ENCODE assay signal across 12 cellular contexts in genomic region chr16:70638814-70639792, GRCh38. TPM values are rescaled to one million over a fixed set of nuclear protein-coding genes. Genes with fewer than 3 reads are reported as not detected.
DNase-seq lines count a peak whose midpoint lies in the region; ATAC-seq and TF ChIP-seq lines count a peak whose summit lies in the region.
"Had no signal": no experiment of that assay in that cellular context is flagged by ENCODE, and none has a peak within 500 bp of the region (broad histone marks: within the 10 kb centered on the region; RNA-seq: fewer than 3 reads in every experiment).

No MANE protein-coding gene starts in this region.

- no peaks in the 10 kb centered on the region for H3K9me3 Mint-ChIP-seq in osteocyte (ENCODE audit: unreplicated experiment)
- H3K9me3 Mint-ChIP-seq in activated CD8-positive, alpha-beta T cell treated with anti-CD3 and anti-CD28 coated beads for 36 hours, result no peaks in the 10 kb centered on the region
- H3K9me3 Mint-ChIP-seq: nephron progenitor cell had no signal

- H3K36me3 Mint-ChIP-seq in osteocyte (ENCODE audit: unreplicated experiment), result no peaks in the 10 kb centered on the region
- H3K36me3 Mint-ChIP-seq in activated CD8-positive, alpha-beta T cell treated with anti-CD3 and anti-CD28 coated beads for 36 hours (ENCODE audit: low read depth), result no peaks in the 10 kb centered on the region

- intact Hi-C loops in activated CD8-positive, alpha-beta T cell treated with anti-CD3 and anti-CD28 coated beads for 36 hours (cut with micrococcal nuclease), result no loop called here

- DNase-seq in AG10803 (ENCODE audit: low read depth) (peak; percentile 58), SK-MEL-5 (ENCODE audit: low read depth, low spot score) (peak; percentile 16), foreskin fibroblast (peak; percentile 75 to 90), osteocyte (ENCODE audit: extremely low spot score, unreplicated experiment) (no peak), NCI-H2081 (lab: John Stamatoyannopoulos, UW) (no peak), GM19238 (ENCODE audit: insufficient read length, low spot score) (no peak)
- DNase-seq in activated CD8-positive, alpha-beta T cell treated with anti-CD3 and anti-CD28 coated beads for 36 hours, result no peak
- DNase-seq: activated CD8-positive, alpha-beta T cell treated with anti-CD3 and anti-CD28 coated beads, Interleukin-2, amount 10 ng/mL, durations not matched to agents 7 days and 5 days; NCI-H226; nephron progenitor cell had no signal

- no peak for ATAC-seq in GM21526 (IDR thresholded peaks at IDR 0.05; ENCODE audit: low FRiP score, unreplicated experiment)
- ATAC-seq in activated CD8-positive, alpha-beta T cell treated with anti-CD3 and anti-CD28 coated beads for 36 hours, result no peak
- ATAC-seq: activated CD8-positive, alpha-beta T cell treated with anti-CD3 and anti-CD28 coated beads, Interleukin-2, amount 10 ng/mL, durations not matched to agents 7 days and 5 days had no signal

- peak overlapping the region; percentile 78 for H3K27ac Mint-ChIP-seq in osteocyte (ENCODE audit: unreplicated experiment)
- no peak overlapping the region for H3K27ac Mint-ChIP-seq in activated CD8-positive, alpha-beta T cell treated with anti-CD3 and anti-CD28 coated beads for 36 hours
- H3K27ac Mint-ChIP-seq: activated CD8-positive, alpha-beta T cell treated with anti-CD3 and anti-CD28 coated beads, Interleukin-2, amount 10 ng/mL, durations not matched to agents 7 days and 5 days; nephron progenitor cell had no signal

- H3K4me1 Mint-ChIP-seq in osteocyte (ENCODE audit: unreplicated experiment), result peaks cover 39% of the 10 kb centered on the region
- no peaks in the 10 kb centered on the region for H3K4me1 Mint-ChIP-seq in activated CD8-positive, alpha-beta T cell treated with anti-CD3 and anti-CD28 coated beads for 36 hours (ENCODE audit: low read depth)

- POLR2A ChIA-PET in activated CD8-positive, alpha-beta T cell treated with anti-CD3 and anti-CD28 coated beads for 36 hours (lab: Charles Lee), result interaction anchor here (1.3 kb wide), 1 partner anchor 13 kb away, joined by 4 read pairs; no protein-coding TSS in a partner anchor

- no peak overlapping the region for H3K4me3 Mint-ChIP-seq in osteocyte (ENCODE audit: unreplicated experiment)
- no peak overlapping the region for H3K4me3 Mint-ChIP-seq in activated CD8-positive, alpha-beta T cell treated with anti-CD3 and anti-CD28 coated beads for 36 hours
- H3K4me3 Mint-ChIP-seq: activated CD8-positive, alpha-beta T cell treated with anti-CD3 and anti-CD28 coated beads, Interleukin-2, amount 10 ng/mL, durations not matched to agents 7 days and 5 days; nephron progenitor cell had no signal

- in situ Hi-C loops in SK-MEL-5 (cut with HindIII; ENCODE audit: low pct_unique_long_range_greater_than_20kb, low sequenced_read_pairs), result no loop called here

- H3K27me3 Mint-ChIP-seq in osteocyte (ENCODE audit: unreplicated experiment), result no peaks in the 10 kb centered on the region
- no peaks in the 10 kb centered on the region for H3K27me3 Mint-ChIP-seq in activated CD8-positive, alpha-beta T cell treated with anti-CD3 and anti-CD28 coated beads for 36 hours

- TF ChIP-seq CTCF in AG10803 (conservative IDR thresholded peaks at IDR 0.05; ENCODE audit: low read length) (no peak), foreskin fibroblast (IDR thresholded peaks at IDR 0.05; ENCODE audit: low read depth, low read length) (no peak), osteocyte (IDR thresholded peaks at IDR 0.05) (no peak)
- TF ChIP-seq CTCF in activated CD8-positive, alpha-beta T cell treated with anti-CD3 and anti-CD28 coated beads for 36 hours (IDR thresholded peaks at IDR 0.05), result no peak

- CTCF ChIA-PET in activated CD8-positive, alpha-beta T cell treated with anti-CD3 and anti-CD28 coated beads for 36 hours (lab: Charles Lee), result interaction anchor here (1.1 to 1.6 kb wide), 3 partner anchors 15 to 99 kb away, joined by 3 to 4 read pairs (median 4); no protein-coding TSS in a partner anchor

- H3K4me3 ChIP-seq in AG10803 (ENCODE audit: low read length) (no peak overlapping the region), foreskin fibroblast (ENCODE audit: low read depth in 1 of 2, low read length in 2 of 2) (no peak overlapping the region)
- H3K4me3 ChIP-seq: SK-N-MC had no signal

RNA-seq across cellular contexts. Expression of gene IL34, which starts 7.3 kb away (rescaled TPM):
- total RNA-seq in SK-MEL-5 (2014; rRNA removed; shearing (Covaris generic)), result 0.24 and 0.71 TPM in 2 replicates
- polyA plus RNA-seq in SK-MEL-5 (2015; cell fraction: cytosol; rRNA removed), result not detected in 2 replicates
- polyA plus RNA-seq in SK-MEL-5 (2015; cell fraction: nucleus; rRNA removed), result not detected in 2 replicates
- total RNA-seq in osteocyte, result 12.7 and 14.3 TPM in 2 replicates
- total RNA-seq in activated CD8-positive, alpha-beta T cell treated with anti-CD3 and anti-CD28 coated beads for 36 hours, result not detected

RNA-seq across cellular contexts. Expression of gene MTSS2, which starts 46.8 kb away (rescaled TPM):
- 1.7 and 4.0 TPM in 2 replicates for total RNA-seq in SK-MEL-5 (2014; rRNA removed; shearing (Covaris generic))
- 7.6 and 15.8 TPM in 2 replicates for polyA plus RNA-seq in SK-MEL-5 (2015; cell fraction: cytosol; rRNA removed)
- polyA plus RNA-seq in SK-MEL-5 (2015; cell fraction: nucleus; rRNA removed), result 16.8 and 18.0 TPM in 2 replicates
- 156 and 169 TPM in 2 replicates for total RNA-seq in osteocyte
- 1 to 10 TPM; 4.4 to 4.6 TPM for total RNA-seq in activated CD8-positive, alpha-beta T cell treated with anti-CD3 and anti-CD28 coated beads for 36 hours

Comparison
In these comparisons a context has a peak if more than half of its experiments do, and no peak if none do; other contexts are left out.
1. DNase-seq: peak in AG10803 (single experiment), SK-MEL-5 (single experiment) and foreskin fibroblast (2 of 2); none in osteocyte (single experiment), NCI-H2081 (0 of 2), activated CD8-positive, alpha-beta T cell treated with anti-CD3 and anti-CD28 coated beads for 36 hours (single experiment) and GM19238 (single experiment).
2. RNA of gene MTSS2, which starts 46.8 kb away (total RNA-seq): 156 to 169 TPM in osteocyte; 4.4 to 4.6 TPM in activated CD8-positive, alpha-beta T cell treated with anti-CD3 and anti-CD28 coated beads for 36 hours and 1.7 to 4.0 TPM in SK-MEL-5; every median in the first group is over 10 times any median in the second.